Comparison of ENCODE assay signal across 8 cellular contexts in the genomic region with DNA sequence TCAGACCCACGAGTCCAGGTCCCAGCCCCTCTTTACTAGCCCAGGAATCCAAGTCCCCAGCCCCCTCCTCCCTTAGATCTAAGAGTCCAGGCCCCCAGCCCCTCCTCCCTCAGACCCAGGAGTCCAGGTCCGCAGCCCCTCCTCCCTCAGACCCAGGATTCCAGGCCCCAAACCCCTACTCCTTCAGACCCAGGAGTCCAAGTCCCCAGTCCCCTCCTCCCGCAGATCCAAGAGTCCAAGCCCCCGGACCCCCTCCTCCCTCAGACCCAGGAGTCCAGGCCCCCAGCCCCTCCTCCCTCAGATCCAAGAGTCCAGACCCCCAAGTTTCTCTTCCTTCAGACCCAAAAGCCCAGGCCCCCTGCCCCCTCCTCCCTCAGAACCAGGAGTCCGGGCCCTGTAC. TPM values are rescaled to one million over a fixed set of nuclear protein-coding genes. Genes with fewer than 3 reads are reported as not detected.
DNase-seq lines count a peak whose midpoint lies in the region; ATAC-seq and TF ChIP-seq lines count a peak whose summit lies in the region.

No MANE protein-coding gene starts in this region.

- H3K27me3 Mint-ChIP-seq in activated T-helper 2 cell treated with anti-CD3 and anti-CD28 coated beads, Interferon-gamma antibody, Interleukin-2, Interleukin-4, amounts not matched to agents 10 μg/mL and 5 μg/mL and 100 μg/mL, durations not matched to agents 14 hours and 24 hours and 36 hours (ENCODE audit: low read depth) = peaks cover 6% of the 10 kb centered on the region

- no peak for ATAC-seq in HG03196 (IDR thresholded peaks at IDR 0.05; ENCODE audit: unreplicated experiment)

- DNase-seq in activated T-helper 2 cell treated with anti-CD3 and anti-CD28 coated beads, Interferon-gamma antibody, Interleukin-2, Interleukin-4, amounts not matched to agents 10 μg/mL and 5 μg/mL and 100 μg/mL, durations not matched to agents 14 hours and 24 hours and 36 hours (ENCODE audit: low spot score) = no peak
- DNase-seq in smooth muscle cell (lab: John Stamatoyannopoulos, UW; ENCODE audit: unreplicated experiment) (no peak), NCI-H510A (lab: John Stamatoyannopoulos, UW) (no peak), GM13977 (ENCODE audit: low spot score) (no peak)
- no peak for DNase-seq in stimulated activated CD8-positive, alpha-beta memory T cell treated with anti-CD3 and anti-CD28 coated beads, Interleukin-4, amount 100 ng/mL, for 48 hours

- H2AFZ ChIP-seq in smooth muscle cell (ENCODE audit: low read depth) = no peak overlapping the region

- H4K20me1 ChIP-seq in smooth muscle cell (ENCODE audit: low read depth) = peaks cover 46% of the 10 kb centered on the region

- peak overlapping the region; percentile 81 for H3K4me2 ChIP-seq in smooth muscle cell

- POLR2A ChIA-PET in HEK293 (lab: Yijun Ruan, JAX) = interaction anchor here (1.3 to 4.3 kb wide), 4 partner anchors 10 to 16 kb away, joined by 3 to 30 read pairs (median 14); a partner anchor contains a TSS

- H3K4me3 ChIP-seq in HEK293 (ENCODE audit: low read depth, low read length) = peak overlapping the region; percentile 43
- peak overlapping the region; percentile 67 for H3K4me3 ChIP-seq in iPS-11a (ENCODE audit: low read depth, low read length)
- peak overlapping the region; percentile 49 for H3K4me3 ChIP-seq in smooth muscle cell

- in situ Hi-C loops in GM13977 (cut with MboI; ENCODE audit: low pct_unique_long_range_greater_than_20kb, low sequenced_read_pairs, unreplicated experiment) = no loop called here

- H3K36me3 ChIP-seq in HEK293 (ENCODE audit: control insufficient read depth in 2 of 2, insufficient read depth in 1 of 2, low read length in 2 of 2) (peaks cover 27 to 60% of the 10 kb centered on the region in 2 experiments), smooth muscle cell (ENCODE audit: low read depth) (no peaks in the 10 kb centered on the region)

- H3K4me1 ChIP-seq in HEK293 (ENCODE audit: control insufficient read depth, insufficient read depth, low read length) (peaks cover 3% of the 10 kb centered on the region; the same call in 1 of the 2 replicates), smooth muscle cell (ENCODE audit: low read depth) (no peaks in the 10 kb centered on the region)

- H3K4me3 Mint-ChIP-seq in activated T-helper 2 cell treated with anti-CD3 and anti-CD28 coated beads, Interferon-gamma antibody, Interleukin-2, Interleukin-4, amounts not matched to agents 10 μg/mL and 5 μg/mL and 100 μg/mL, durations not matched to agents 14 hours and 24 hours and 36 hours (ENCODE audit: low read depth) = peak overlapping the region; percentile 89

- peaks cover 40% of the 10 kb centered on the region for H3F3A ChIP-seq in smooth muscle cell (ENCODE audit: low read depth)

- peak overlapping the region; percentile 84 for H3K27ac Mint-ChIP-seq in activated T-helper 2 cell treated with anti-CD3 and anti-CD28 coated beads, Interferon-gamma antibody, Interleukin-2, Interleukin-4, amounts not matched to agents 10 μg/mL and 5 μg/mL and 100 μg/mL, durations not matched to agents 14 hours and 24 hours and 36 hours

- H3K4me1 Mint-ChIP-seq in activated T-helper 2 cell treated with anti-CD3 and anti-CD28 coated beads, Interferon-gamma antibody, Interleukin-2, Interleukin-4, amounts not matched to agents 10 μg/mL and 5 μg/mL and 100 μg/mL, durations not matched to agents 14 hours and 24 hours and 36 hours (ENCODE audit: low read depth) = peaks cover 18% of the 10 kb centered on the region

- CTCF ChIA-PET in HEK293 (lab: Yijun Ruan, JAX) = no interaction called here

- intact Hi-C loops in activated T-helper 2 cell treated with anti-CD3 and anti-CD28 coated beads, Interferon-gamma antibody, Interleukin-2, Interleukin-4, amounts not matched to agents 10 μg/mL and 5 μg/mL and 100 μg/mL, durations not matched to agents 14 hours and 24 hours and 36 hours (cut with micrococcal nuclease) = no loop called here

- H3K9me3 ChIP-seq in HEK293 (ENCODE audit: control insufficient read depth, insufficient read depth, low read depth, low read length) = no peaks in the 10 kb centered on the region
- no peaks in the 10 kb centered on the region for H3K9me3 ChIP-seq in smooth muscle cell (replicated peaks; ENCODE audit: low read depth)

- H3K27ac ChIP-seq in HEK293 (ENCODE audit: extremely low read depth, low read depth, low read length) (peak overlapping the region; percentile 70), smooth muscle cell (ENCODE audit: low read depth) (peak overlapping the region; percentile 72)

- 57% methylated on average over 2 of the region's 5 CpGs for WGBS in smooth muscle cell (ENCODE audit: low lambda C conversion rate)

- no peaks in the 10 kb centered on the region for H3K79me2 ChIP-seq in smooth muscle cell (ENCODE audit: low read depth)

- H3K27me3 ChIP-seq in smooth muscle cell (ENCODE audit: low read depth) = no peaks in the 10 kb centered on the region

- TF ChIP-seq CTCF in HEK293 (tag by site-specific recombination; IDR thresholded peaks at IDR 0.05) = no peak
- TF ChIP-seq CTCF in smooth muscle cell (IDR thresholded peaks at IDR 0.05; ENCODE audit: borderline replicate concordance, insufficient read depth, poor library complexity, severe bottlenecking) = no peak
- no peak for TF ChIP-seq CTCF in GM13977 (IDR thresholded peaks at IDR 0.05; ENCODE audit: extremely low read depth, insufficient read depth, missing control alignments)

- no peaks in the 10 kb centered on the region for H3K9me3 Mint-ChIP-seq in activated T-helper 2 cell treated with anti-CD3 and anti-CD28 coated beads, Interferon-gamma antibody, Interleukin-2, Interleukin-4, amounts not matched to agents 10 μg/mL and 5 μg/mL and 100 μg/mL, durations not matched to agents 14 hours and 24 hours and 36 hours

- peaks cover 25% of the 10 kb centered on the region for H3K36me3 Mint-ChIP-seq in activated T-helper 2 cell treated with anti-CD3 and anti-CD28 coated beads, Interferon-gamma antibody, Interleukin-2, Interleukin-4, amounts not matched to agents 10 μg/mL and 5 μg/mL and 100 μg/mL, durations not matched to agents 14 hours and 24 hours and 36 hours (ENCODE audit: low read depth)

- peak overlapping the region; percentile 71 for H3K9ac ChIP-seq in smooth muscle cell (ENCODE audit: low read depth)

TF ChIP-seq in HEK293, 187 proteins besides CTCF, POLR2A, EP300 and RAD21 (continues in another document):
- TF ChIP-seq, protein P1, sequence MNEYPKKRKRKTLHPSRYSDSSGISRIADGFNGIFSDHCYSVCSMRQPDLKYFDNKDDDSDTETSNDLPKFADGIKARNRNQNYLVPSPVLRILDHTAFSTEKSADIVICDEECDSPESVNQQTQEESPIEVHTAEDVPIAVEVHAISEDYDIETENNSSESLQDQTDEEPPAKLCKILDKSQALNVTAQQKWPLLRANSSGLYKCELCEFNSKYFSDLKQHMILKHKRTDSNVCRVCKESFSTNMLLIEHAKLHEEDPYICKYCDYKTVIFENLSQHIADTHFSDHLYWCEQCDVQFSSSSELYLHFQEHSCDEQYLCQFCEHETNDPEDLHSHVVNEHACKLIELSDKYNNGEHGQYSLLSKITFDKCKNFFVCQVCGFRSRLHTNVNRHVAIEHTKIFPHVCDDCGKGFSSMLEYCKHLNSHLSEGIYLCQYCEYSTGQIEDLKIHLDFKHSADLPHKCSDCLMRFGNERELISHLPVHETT (tag by site-specific recombination; IDR thresholded peaks at IDR 0.05) = no peak
- TF ChIP-seq, protein P2, sequence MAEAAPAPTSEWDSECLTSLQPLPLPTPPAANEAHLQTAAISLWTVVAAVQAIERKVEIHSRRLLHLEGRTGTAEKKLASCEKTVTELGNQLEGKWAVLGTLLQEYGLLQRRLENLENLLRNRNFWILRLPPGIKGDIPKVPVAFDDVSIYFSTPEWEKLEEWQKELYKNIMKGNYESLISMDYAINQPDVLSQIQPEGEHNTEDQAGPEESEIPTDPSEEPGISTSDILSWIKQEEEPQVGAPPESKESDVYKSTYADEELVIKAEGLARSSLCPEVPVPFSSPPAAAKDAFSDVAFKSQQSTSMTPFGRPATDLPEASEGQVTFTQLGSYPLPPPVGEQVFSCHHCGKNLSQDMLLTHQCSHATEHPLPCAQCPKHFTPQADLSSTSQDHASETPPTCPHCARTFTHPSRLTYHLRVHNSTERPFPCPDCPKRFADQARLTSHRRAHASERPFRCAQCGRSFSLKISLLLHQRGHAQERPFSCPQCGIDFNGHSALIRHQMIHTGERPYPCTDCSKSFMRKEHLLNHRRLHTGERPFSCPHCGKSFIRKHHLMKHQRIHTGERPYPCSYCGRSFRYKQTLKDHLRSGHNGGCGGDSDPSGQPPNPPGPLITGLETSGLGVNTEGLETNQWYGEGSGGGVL (tag by site-specific recombination; IDR thresholded peaks at IDR 0.05) = no peak
- TF ChIP-seq ZNF146 (tag by site-specific recombination; IDR thresholded peaks at IDR 0.05) = no peak

RNA-seq across cellular contexts. Expression of a gene that starts 11.5 kb away (rescaled TPM):
- total RNA-seq in activated T-helper 2 cell treated with anti-CD3 and anti-CD28 coated beads, Interferon-gamma antibody, Interleukin-2, Interleukin-4, amounts not matched to agents 10 μg/mL and 5 μg/mL and 100 μg/mL, durations not matched to agents 14 hours and 24 hours and 36 hours = 6.7 and 10.9 TPM in 2 replicates
- 3.3 and 4.1 TPM in 2 replicates for total RNA-seq in smooth muscle cell
- polyA plus RNA-seq in smooth muscle cell = 3.0 and 4.3 TPM in 2 replicates

RNA-seq across cellular contexts. Expression of a gene that starts 19.2 kb away (rescaled TPM):
- total RNA-seq in activated T-helper 2 cell treated with anti-CD3 and anti-CD28 coated beads, Interferon-gamma antibody, Interleukin-2, Interleukin-4, amounts not matched to agents 10 μg/mL and 5 μg/mL and 100 μg/mL, durations not matched to agents 14 hours and 24 hours and 36 hours = not detected in 2 replicates
- total RNA-seq in smooth muscle cell = 0.90 and 0.94 TPM in 2 replicates
- polyA plus RNA-seq in smooth muscle cell = 1.5 and 1.8 TPM in 2 replicates

RNA-seq across cellular contexts. Expression of a gene that starts 47.1 kb away (rescaled TPM):
- not detected in 2 replicates for total RNA-seq in activated T-helper 2 cell treated with anti-CD3 and anti-CD28 coated beads, Interferon-gamma antibody, Interleukin-2, Interleukin-4, amounts not matched to agents 10 μg/mL and 5 μg/mL and 100 μg/mL, durations not matched to agents 14 hours and 24 hours and 36 hours
- not detected in 2 replicates for total RNA-seq in smooth muscle cell
- not detected in 2 replicates for polyA plus RNA-seq in smooth muscle cell

RNA-seq across cellular contexts. Expression of a gene that starts 56.4 kb away (rescaled TPM):
- not detected in 2 replicates for total RNA-seq in activated T-helper 2 cell treated with anti-CD3 and anti-CD28 coated beads, Interferon-gamma antibody, Interleukin-2, Interleukin-4, amounts not matched to agents 10 μg/mL and 5 μg/mL and 100 μg/mL, durations not matched to agents 14 hours and 24 hours and 36 hours
- total RNA-seq in smooth muscle cell = 0.13 TPM in 1 of 2 replicates, not detected in the other
- polyA plus RNA-seq in smooth muscle cell = not detected in 2 replicates

RNA-seq across cellular contexts. Expression of a gene that starts 58.0 kb away (rescaled TPM):
- 0.34 TPM in 1 of 2 replicates, not detected in the other for total RNA-seq in activated T-helper 2 cell treated with anti-CD3 and anti-CD28 coated beads, Interferon-gamma antibody, Interleukin-2, Interleukin-4, amounts not matched to agents 10 μg/mL and 5 μg/mL and 100 μg/mL, durations not matched to agents 14 hours and 24 hours and 36 hours
- not detected in 2 replicates for total RNA-seq in smooth muscle cell
- not detected in 2 replicates for polyA plus RNA-seq in smooth muscle cell
